Comparison of ENCODE assay signal across 11 cellular contexts in the genomic region with DNA sequence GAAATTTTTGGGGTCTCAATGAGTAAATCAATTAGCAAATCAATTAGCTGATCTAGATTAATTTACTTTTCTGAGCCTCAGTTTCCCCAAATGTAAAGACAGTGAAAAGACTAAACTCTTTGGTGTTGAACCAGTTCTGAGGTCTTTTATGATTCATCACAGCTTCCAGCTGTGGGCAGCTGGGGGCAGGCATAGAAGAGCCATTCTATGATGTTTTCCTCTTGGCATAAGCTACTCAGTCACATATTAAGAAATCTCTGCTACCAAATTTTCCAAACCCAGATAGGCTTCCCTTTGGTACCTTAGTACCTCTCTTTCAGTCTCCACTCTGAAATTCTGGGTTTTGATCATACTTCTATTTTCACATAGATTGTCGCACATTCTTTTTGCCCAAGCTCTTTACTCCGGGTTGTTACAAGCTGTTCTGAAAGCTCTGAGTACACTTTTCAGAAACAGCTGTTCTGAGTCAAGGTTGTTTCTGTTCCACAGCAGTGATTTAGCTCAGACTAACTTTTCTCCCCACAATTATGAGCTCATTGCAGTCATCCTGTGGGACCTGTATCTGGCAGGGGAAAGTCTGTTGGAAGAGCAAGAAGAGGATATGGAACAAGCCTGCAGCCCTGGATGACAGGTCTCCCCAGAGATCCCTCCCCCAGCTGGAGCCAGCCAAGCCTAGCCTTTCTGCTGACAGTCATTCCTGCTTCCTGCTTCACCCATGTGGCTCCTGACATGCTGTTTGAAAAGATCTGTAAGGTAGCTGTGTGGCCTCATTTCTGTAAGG.
A peak's percentile ranks its signal among the peaks of the same experiment; 100 is the strongest.
DNase-seq lines count a peak whose midpoint lies in the region; ATAC-seq and TF ChIP-seq lines count a peak whose summit lies in the region.
"Had no signal": no experiment of that assay in that cellular context is flagged by ENCODE, and none has a peak within 500 bp of the region (broad histone marks: within the 10 kb centered on the region; RNA-seq: fewer than 3 reads in every experiment).

No MANE protein-coding gene starts in this region.

- H3K27ac ChIP-seq in psoas muscle = no peak overlapping the region

- no peak overlapping the region for H3K27ac Mint-ChIP-seq in activated CD4-positive, alpha-beta T cell treated with anti-CD3 and anti-CD28 coated beads, Interleukin-2, amount 10 ng/mL, durations not matched to agents 7 days and 5 days
- H3K27ac Mint-ChIP-seq: activated B cell treated with CpG ODN at 0.5 μM for 24 hours; stimulated activated naive CD8-positive, alpha-beta T cell treated with anti-CD3 and anti-CD28 coated beads, Interleukin-15, Interleukin-2, amounts not matched to agents 100 ng/mL and 50 ng/mL, for 24 hours had no signal

- ATAC-seq in GM18907 (IDR thresholded peaks at IDR 0.05; ENCODE audit: unreplicated experiment) (peak; percentile 54), HG03066 (IDR thresholded peaks at IDR 0.05; ENCODE audit: low read depth, unreplicated experiment) (peak; percentile 56), psoas muscle (peak; percentile 44 to 80 (median 76)), HG03571 (IDR thresholded peaks at IDR 0.05; ENCODE audit: unreplicated experiment) (no peak)
- ATAC-seq: HCT116 had no signal

- TF ChIP-seq CTCF in epithelial cell of esophagus (IDR thresholded peaks at IDR 0.05; ENCODE audit: insufficient read depth, low read depth, low read length, missing control alignments) (no peak), psoas muscle (IDR thresholded peaks at IDR 0.05) (no peak)

- POLR2A ChIA-PET in activated CD4-positive, alpha-beta T cell treated with anti-CD3 and anti-CD28 coated beads, Interleukin-2, amount 10 ng/mL, durations not matched to agents 7 days and 5 days (lab: Charles Lee) = no interaction called here

- CTCF ChIA-PET in activated CD4-positive, alpha-beta T cell treated with anti-CD3 and anti-CD28 coated beads, Interleukin-2, amount 10 ng/mL, durations not matched to agents 7 days and 5 days (lab: Charles Lee) = interaction anchor here (1.2 kb wide), 1 partner anchor 9 kb away, joined by 3 read pairs; no protein-coding TSS in a partner anchor

- H3K36me3 Mint-ChIP-seq in activated CD4-positive, alpha-beta T cell treated with anti-CD3 and anti-CD28 coated beads, Interleukin-2, amount 10 ng/mL, durations not matched to agents 7 days and 5 days (ENCODE audit: low read depth) = no peaks in the 10 kb centered on the region

- no peaks in the 10 kb centered on the region for H3K27me3 Mint-ChIP-seq in activated CD4-positive, alpha-beta T cell treated with anti-CD3 and anti-CD28 coated beads, Interleukin-2, amount 10 ng/mL, durations not matched to agents 7 days and 5 days
- H3K27me3 Mint-ChIP-seq: activated B cell treated with CpG ODN at 0.5 μM for 24 hours; stimulated activated naive CD8-positive, alpha-beta T cell treated with anti-CD3 and anti-CD28 coated beads, Interleukin-15, Interleukin-2, amounts not matched to agents 100 ng/mL and 50 ng/mL, for 24 hours had no signal

- no peaks in the 10 kb centered on the region for H3K4me1 Mint-ChIP-seq in activated CD4-positive, alpha-beta T cell treated with anti-CD3 and anti-CD28 coated beads, Interleukin-2, amount 10 ng/mL, durations not matched to agents 7 days and 5 days
- H3K4me1 Mint-ChIP-seq: activated B cell treated with CpG ODN at 0.5 μM for 24 hours had no signal

- no peak overlapping the region for H3K4me3 Mint-ChIP-seq in activated CD4-positive, alpha-beta T cell treated with anti-CD3 and anti-CD28 coated beads, Interleukin-2, amount 10 ng/mL, durations not matched to agents 7 days and 5 days
- H3K4me3 Mint-ChIP-seq: activated B cell treated with CpG ODN at 0.5 μM for 24 hours; stimulated activated naive CD8-positive, alpha-beta T cell treated with anti-CD3 and anti-CD28 coated beads, Interleukin-15, Interleukin-2, amounts not matched to agents 100 ng/mL and 50 ng/mL, for 24 hours had no signal

- no peaks in the 10 kb centered on the region for H3K9me3 ChIP-seq in psoas muscle

- H3K9me3 Mint-ChIP-seq in activated CD4-positive, alpha-beta T cell treated with anti-CD3 and anti-CD28 coated beads, Interleukin-2, amount 10 ng/mL, durations not matched to agents 7 days and 5 days = peaks cover 3% of the 10 kb centered on the region
- H3K9me3 Mint-ChIP-seq: activated B cell treated with CpG ODN at 0.5 μM for 24 hours had no signal

- whole genome bisulfite sequencing in psoas muscle, 3 donors = 8 to 13% (median 9%) methylated on average over 2 of the region's 2 CpGs

- H3K27me3 ChIP-seq in psoas muscle (ENCODE audit: insufficient read depth in 3 of 3, low read length in 2 of 3) = no peaks in the 10 kb centered on the region

- no peaks in the 10 kb centered on the region for H3K36me3 ChIP-seq in psoas muscle (ENCODE audit: insufficient read depth in 1 of 2, low read depth in 1 of 2)

- no peak overlapping the region for H3K4me3 ChIP-seq in epithelial cell of esophagus (ENCODE audit: low read length)
- H3K4me3 ChIP-seq in psoas muscle = no peak overlapping the region

- intact Hi-C loops in psoas muscle (cut with DNase I) = no loop called here

- no peaks in the 10 kb centered on the region for H3K4me1 ChIP-seq in psoas muscle

- DNase-seq in epithelial cell of esophagus (ENCODE audit: low read depth) (peak; percentile 12), psoas muscle (peak; percentile 65 to 83), SIG-M5 (lab: John Stamatoyannopoulos, UW) (no peak), mesenteric fat pad (ENCODE audit: low spot score) (no peak)
- no peak for DNase-seq in activated CD4-positive, alpha-beta T cell treated with anti-CD3 and anti-CD28 coated beads, Interleukin-2, amount 10 ng/mL, durations not matched to agents 7 days and 5 days
- DNase-seq: activated B cell treated with CpG ODN at 0.5 μM for 24 hours had no signal

Comparison
In these comparisons a context has a peak if more than half of its experiments do, and no peak if none do; other contexts are left out.
1. DNase-seq: peak in epithelial cell of esophagus (single experiment) and psoas muscle (2 of 2); none in SIG-M5 (single experiment), activated CD4-positive, alpha-beta T cell treated with anti-CD3 and anti-CD28 coated beads, Interleukin-2, amount 10 ng/mL, durations not matched to agents 7 days and 5 days (single experiment) and mesenteric fat pad (single experiment).